9 cellular contexts compared by ENCODE assay signal in the genomic region with DNA sequence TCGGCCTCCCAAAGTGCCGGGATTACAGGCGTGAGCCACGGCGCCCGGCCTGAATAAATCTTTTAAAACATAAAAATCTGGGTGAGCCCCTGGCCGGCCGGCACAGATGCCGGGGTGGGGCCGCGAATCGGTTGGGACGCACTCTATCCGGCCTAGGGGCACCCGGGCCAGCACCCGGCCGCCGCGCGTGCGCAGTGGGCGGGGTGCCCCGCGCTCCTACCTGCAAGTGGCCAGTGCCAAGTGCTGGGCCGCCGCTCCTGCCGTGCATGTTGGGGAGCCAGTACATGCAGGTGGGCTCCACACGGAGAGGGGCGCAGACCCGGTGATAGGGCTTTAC. TPM values are rescaled to one million over a fixed set of nuclear protein-coding genes. Genes with fewer than 3 reads are reported as not detected.
DNase-seq lines count a peak whose midpoint lies in the region; ATAC-seq, FAIRE-seq and TF ChIP-seq lines count a peak whose summit lies in the region.
"Not testable (repeated sequence)": the region's sequence is repeated elsewhere in the genome, so short reads cannot be mapped to it uniquely, and the experiment has no call there.
"Had no signal": no experiment of that assay in that cellular context is flagged by ENCODE, and none has a peak within 500 bp of the region (broad histone marks: within the 10 kb centered on the region; RNA-seq: fewer than 3 reads in every experiment).

No MANE protein-coding gene starts in this region.

- H4K20me1 ChIP-seq in GM12878 (ENCODE audit: control insufficient read depth, insufficient read depth), result not testable (repeated sequence)

- peak overlapping the region; percentile 89 for H2AFZ ChIP-seq in GM12878 (ENCODE audit: control insufficient read depth, low read depth, low read length)

- RAD21 ChIA-PET in GM12878 (lab: Charles Lee; ENCODE audit: unreplicated experiment), result not testable (repeated sequence)

- not testable (repeated sequence) for H3K4me1 ChIP-seq in GM12878 (ENCODE audit: control insufficient read depth, insufficient read depth, low read length); right cardiac atrium (ENCODE audit: control insufficient read depth, insufficient read depth, low read length); pancreas

- FAIRE-seq in GM12878 (lab: Jason Lieb, UNC); pancreas (lab: Jason Lieb, UNC): not testable (repeated sequence)

- H3K36me3 ChIP-seq in GM06990 (ENCODE audit: control insufficient read depth, insufficient read depth, low read length); GM12878 (ENCODE audit: control insufficient read depth in 2 of 2, insufficient read depth in 2 of 2, low read length in 1 of 2); pancreas: not testable (repeated sequence)

- POLR2A ChIA-PET in GM12878 (lab: Charles Lee), result not testable (repeated sequence)

- CTCF ChIA-PET in GM12878 (lab: Yijun Ruan, JAX), result not testable (repeated sequence)

- TSS peak; percentile 97 for BruUV-seq in GM12878 (replicated peaks; lab: Mats Ljungman, UMichigan)

- TF ChIP-seq CTCF in GM06990 (IDR thresholded peaks at IDR 0.05; ENCODE audit: insufficient read depth, low read length, poor library complexity, severe bottlenecking); GM12878 (IDR thresholded peaks at IDR 0.05 in 2 of 3, conservative IDR thresholded peaks at IDR 0.05 in 1 of 3; ENCODE audit: control insufficient read depth in 2 of 3, extremely low read depth in 1 of 3, insufficient read depth in 1 of 3, low read depth in 3 of 3, low read length in 3 of 3); pancreas (IDR thresholded peaks at IDR 0.05): not testable (repeated sequence)

- TF ChIP-seq POLR2A in GM12878 (IDR thresholded peaks at IDR 0.05; ENCODE audit: low read depth, low read length), result not testable (repeated sequence)

- H3K27ac ChIP-seq in GM12878 (ENCODE audit: control insufficient read depth, insufficient read depth) (peak overlapping the region; percentile 61), right cardiac atrium (ENCODE audit: low read length) (peak overlapping the region; percentile 96), pancreas (peak overlapping the region; percentile 71 to 86 (median 76))

- not testable (repeated sequence) for H3K27me3 ChIP-seq in GM06990 (replicated peaks; ENCODE audit: control insufficient read depth, insufficient read depth, low read length); GM12878 (replicated peaks in 1 of 2; ENCODE audit: control insufficient read depth in 2 of 2, insufficient read depth in 2 of 2, low read length in 1 of 2); right cardiac atrium (ENCODE audit: control insufficient read depth, insufficient read depth); pancreas

- not testable (repeated sequence) for DNase-seq in GM06990 (ENCODE audit: extremely low read depth, insufficient read length); GM12878 (ENCODE audit: low read depth, low spot score)
- peak; percentile 34 to 55 for DNase-seq in activated CD4-positive, alpha-beta T cell treated with anti-CD3 and anti-CD28 coated beads for 24 hours (ENCODE audit: low read depth in 2 of 2)
- DNase-seq in right cardiac atrium, result peak; percentile 85 to 95 (median 90)
- DNase-seq in pancreas, result peak; percentile 58 to 92 (median 80)
- peak; percentile 29 to 71 for DNase-seq in stimulated activated CD8-positive, alpha-beta memory T cell treated with anti-CD3 and anti-CD28 coated beads, Interleukin-7, amount 100 ng/mL, for 4 hours (ENCODE audit: low read depth in 2 of 2)

- in situ Hi-C loops in GM12878 (cut with MboI), result not testable (repeated sequence)

- SMC1A ChIA-PET in GM12878 (lab: Charles Lee; ENCODE audit: uncharacterized antibody, unreplicated experiment), result not testable (repeated sequence)

- not testable (repeated sequence) for H3K79me2 ChIP-seq in GM12878 (ENCODE audit: control insufficient read depth, insufficient read depth, low read length)

- not testable (repeated sequence) for H3K9me3 ChIP-seq in GM12878 (replicated peaks; ENCODE audit: control insufficient read depth, insufficient read depth, low read length); right cardiac atrium (ENCODE audit: control insufficient read depth, low read length); pancreas

- under 1% methylated on average over 15 of the region's 30 CpGs for WGBS in GM12878 (ENCODE audit: insufficient coverage, insufficient replicate concordance, low lambda C conversion rate, missing lambda C conversion rate)
- 0% methylated on average over 15 of the region's 30 CpGs for WGBS in right cardiac atrium
- WGBS in pancreas, 2 donors, result 0 to 1% methylated on average over 14 to 18 of the region's 30 CpGs

- intact Hi-C loops in GM12878 (cut with micrococcal nuclease; ENCODE audit: unreplicated experiment); right cardiac atrium (cut with DNase I); pancreas (cut with DNase I): not testable (repeated sequence)

- TF ChIP-seq EP300 in GM12878 (IDR thresholded peaks at IDR 0.05; ENCODE audit: borderline replicate concordance in 1 of 2, control insufficient read depth in 1 of 2, low read depth in 2 of 2, low read length in 2 of 2), result not testable (repeated sequence)

- peak; percentile 82 for ATAC-seq in GM21825 (IDR thresholded peaks at IDR 0.05; ENCODE audit: unreplicated experiment)
- peak; percentile 79 for ATAC-seq in HG03520 (IDR thresholded peaks at IDR 0.05; ENCODE audit: unreplicated experiment)
- ATAC-seq in GM12878, result peak; percentile 93
- ATAC-seq in right cardiac atrium, result peak; percentile 98
- ATAC-seq in pancreas, result peak; percentile 94 to 98 (median 96)

- H3K4me3 ChIP-seq in GM06990 (replicated peaks; ENCODE audit: low read depth, low read length) (peak overlapping the region; percentile 70), right cardiac atrium (ENCODE audit: low read length) (peak overlapping the region; percentile 66), pancreas (peak overlapping the region; percentile 31 to 60 (median 41))
- H3K4me3 ChIP-seq in GM12878, result not testable (repeated sequence)

- H3K4me2 ChIP-seq in GM12878 (ENCODE audit: control insufficient read depth, insufficient read depth), result not testable (repeated sequence)

- peak overlapping the region; percentile 39; the same call in 1 of the 2 replicates for H3K9ac ChIP-seq in GM12878 (ENCODE audit: control insufficient read depth, insufficient read depth, low read length)

- not testable (repeated sequence) for TF ChIP-seq RAD21 in GM12878 (IDR thresholded peaks at IDR 0.05; ENCODE audit: insufficient read depth, low read depth, low read length)

RNA-seq across cellular contexts. Expression of gene SPDYE8, which starts 24.2 kb away (rescaled TPM):
- not detected in 2 replicates for total RNA-seq in GM12878 (2013; cell fraction: nucleolus; rRNA removed)
- not detected in 2 replicates for total RNA-seq in GM12878 (2014; rRNA removed)
- not detected in 2 replicates for total RNA-seq in GM12878 (2014; rRNA removed; fragmentation: Illumina TruSeq; extraction: Trizol)
- not detected in 2 replicates for total RNA-seq in GM12878 (2021)
- 0.17 TPM for polyA plus RNA-seq in GM12878 (2011; ENCODE audit: low read depth)
- not detected in 2 replicates for polyA plus RNA-seq in GM12878 (2011; rRNA removed)
- not detected in 2 replicates for polyA plus RNA-seq in GM12878 (2011; cell fraction: cytosol; rRNA removed)
- not detected in 2 replicates for polyA plus RNA-seq in GM12878 (2011; cell fraction: nucleus; rRNA removed)
- 0.14 and 0.27 TPM in 2 replicates for polyA plus RNA-seq in GM12878 (2012)
- polyA plus RNA-seq in GM12878 (2014; fragmentation: Illumina TruSeq; extraction: Trizol), result not detected in 2 replicates
- polyA plus RNA-seq in GM12878 (2014; fragmentation: Nextera tagmentation; extraction: Ambion mirVana), result under 1 TPM in 1 of 2 experiments, not detected in 1; 0.11 TPM
- 0.04 TPM in 1 of 2 replicates, not detected in the other for polyA plus RNA-seq in GM12878 (2014; rRNA removed)
- polyA plus RNA-seq in GM12878 (2016; fragmentation: Nextera tagmentation; extraction: Ambion mirVana), result under 1 TPM; 0.58 to 0.83 TPM
- not detected in 2 replicates for polyA minus RNA-seq in GM12878 (2011; rRNA and poly(A)+ RNA removed)
- polyA minus RNA-seq in GM12878 (2011; cell fraction: cytosol; rRNA and poly(A)+ RNA removed), result not detected in 2 replicates
- polyA minus RNA-seq in GM12878 (2011; cell fraction: nucleus; rRNA and poly(A)+ RNA removed), result not detected in 2 replicates
- total RNA-seq in right cardiac atrium, result not detected
- polyA plus RNA-seq in right cardiac atrium, result not detected
- not detected for total RNA-seq in pancreas
- polyA plus RNA-seq in pancreas, result not detected
- total RNA-seq: HT1080 had no signal

RNA-seq across cellular contexts. Expression of gene TRIM74, which starts 36.1 kb away (rescaled TPM):
- 0.93 and 2.3 TPM in 2 replicates for total RNA-seq in GM12878 (2013; cell fraction: nucleolus; rRNA removed)
- total RNA-seq in GM12878 (2014; rRNA removed) (0.11 TPM in 1 of 2 replicates, not detected in the other), GM12878 (2014; rRNA removed; fragmentation: Illumina TruSeq; extraction: Trizol) (not detected in 2 replicates), GM12878 (2021) (0.31 TPM in 1 of 2 replicates, not detected in the other), right cardiac atrium (under 1 TPM in 1 of 4 donors, not detected in 3; 0.53 TPM), pancreas (1 to 10 TPM in 3 of 6 donors, under 1 TPM in 3; 0.15 to 1.4 (median 0.99) TPM)
- not detected for polyA plus RNA-seq in GM12878 (2011; ENCODE audit: low read depth)
- polyA plus RNA-seq in GM12878 (2011; rRNA removed) (0.10 and 0.24 TPM in 2 replicates), GM12878 (2014; fragmentation: Illumina TruSeq; extraction: Trizol) (not detected in 2 replicates), GM12878 (2014; fragmentation: Nextera tagmentation; extraction: Ambion mirVana) (not detected), GM12878 (2014; rRNA removed) (0.19 TPM in 1 of 2 replicates, not detected in the other), GM12878 (2016; fragmentation: Nextera tagmentation; extraction: Ambion mirVana) (under 1 TPM; 0.11 to 0.48 TPM), right cardiac atrium (0.27 TPM), pancreas (1 to 10 TPM; 1.7 to 1.9 TPM)
- not detected in 2 replicates for polyA plus RNA-seq in GM12878 (2011; cell fraction: cytosol; rRNA removed)
- polyA plus RNA-seq in GM12878 (2011; cell fraction: nucleus; rRNA removed), result 0.79 and 0.88 TPM in 2 replicates
- 0.37 TPM in 1 of 2 replicates, not detected in the other for polyA plus RNA-seq in GM12878 (2012)
- polyA minus RNA-seq in GM12878 (2011; rRNA and poly(A)+ RNA removed), result not detected in 2 replicates
- polyA minus RNA-seq in GM12878 (2011; cell fraction: cytosol; rRNA and poly(A)+ RNA removed), result not detected in 2 replicates
- not detected in 2 replicates for polyA minus RNA-seq in GM12878 (2011; cell fraction: nucleus; rRNA and poly(A)+ RNA removed)
- total RNA-seq: HT1080 had no signal

RNA-seq across cellular contexts. Expression of gene SPDYE11, which starts 52.4 kb away (rescaled TPM):
- total RNA-seq in GM12878 (2013; cell fraction: nucleolus; rRNA removed), result 0.27 TPM in 1 of 2 replicates, not detected in the other
- total RNA-seq in GM12878 (2014; rRNA removed) (not detected in 2 replicates), GM12878 (2014; rRNA removed; fragmentation: Illumina TruSeq; extraction: Trizol) (not detected in 2 replicates), GM12878 (2021) (not detected in 2 replicates), right cardiac atrium (not detected), pancreas (not detected)
- 0.38 TPM for polyA plus RNA-seq in GM12878 (2011; ENCODE audit: low read depth)
- polyA plus RNA-seq in GM12878 (2011; rRNA removed) (not detected in 2 replicates), GM12878 (2014; fragmentation: Illumina TruSeq; extraction: Trizol) (not detected in 2 replicates), GM12878 (2014; fragmentation: Nextera tagmentation; extraction: Ambion mirVana) (under 1 TPM; 0.09 to 0.61 TPM), GM12878 (2014; rRNA removed) (0.04 TPM in 1 of 2 replicates, not detected in the other), GM12878 (2016; fragmentation: Nextera tagmentation; extraction: Ambion mirVana) (1 to 10 TPM; 1.8 TPM), right cardiac atrium (not detected), pancreas (not detected)
- polyA plus RNA-seq in GM12878 (2011; cell fraction: cytosol; rRNA removed), result not detected in 2 replicates
- not detected in 2 replicates for polyA plus RNA-seq in GM12878 (2011; cell fraction: nucleus; rRNA removed)
- 0.27 and 0.32 TPM in 2 replicates for polyA plus RNA-seq in GM12878 (2012)
- not detected in 2 replicates for polyA minus RNA-seq in GM12878 (2011; rRNA and poly(A)+ RNA removed)
- polyA minus RNA-seq in GM12878 (2011; cell fraction: cytosol; rRNA and poly(A)+ RNA removed), result not detected in 2 replicates
- not detected in 2 replicates for polyA minus RNA-seq in GM12878 (2011; cell fraction: nucleus; rRNA and poly(A)+ RNA removed)
- total RNA-seq: HT1080 had no signal
